ENCODE assay signal across 8 cellular contexts in genomic region chr15:78810377-78811123, GRCh38. TPM values are rescaled to one million over a fixed set of nuclear protein-coding genes. Genes with fewer than 3 reads are reported as not detected.
A peak's percentile ranks its signal among the peaks of the same experiment; 100 is the strongest.
DNase-seq lines count a peak whose midpoint lies in the region; ATAC-seq and TF ChIP-seq lines count a peak whose summit lies in the region.

No MANE protein-coding gene starts in this region.

- peak overlapping the region; percentile 79 for H2AFZ ChIP-seq in parathyroid adenoma

- DNase-seq in NCI-H2227 (lab: John Stamatoyannopoulos, UW; ENCODE audit: unreplicated experiment), result peak; percentile 39
- DNase-seq in NCI-H2227 treated with DMSO at 0.1 percent for 48 hours (lab: John Stamatoyannopoulos, UW), result no peak
- DNase-seq in HPDE6-E6E7 (ENCODE audit: extremely low spot score), result peak; percentile 37
- no peak for DNase-seq in activated T-helper 2 cell treated with anti-CD3 and anti-CD28 coated beads, Interferon-gamma antibody, Interleukin-2, Interleukin-4, amounts not matched to agents 10 μg/mL and 5 μg/mL and 100 μg/mL, durations not matched to agents 14 hours and 24 hours and 36 hours (ENCODE audit: low spot score)
- DNase-seq in cardiac septum (ENCODE audit: low spot score), result peak; percentile 82
- no peak for DNase-seq in NCI-H2029 treated with DMSO at 0.1 percent for 48 hours (lab: John Stamatoyannopoulos, UW)

- no peak for ATAC-seq in GM19463 (IDR thresholded peaks at IDR 0.05; ENCODE audit: unreplicated experiment)

- H3K27me3 Mint-ChIP-seq in activated T-helper 2 cell treated with anti-CD3 and anti-CD28 coated beads, Interferon-gamma antibody, Interleukin-2, Interleukin-4, amounts not matched to agents 10 μg/mL and 5 μg/mL and 100 μg/mL, durations not matched to agents 14 hours and 24 hours and 36 hours (ENCODE audit: low read depth), result peaks cover 40% of the 10 kb centered on the region

- peaks cover 7% of the 10 kb centered on the region for H3K4me1 Mint-ChIP-seq in activated T-helper 2 cell treated with anti-CD3 and anti-CD28 coated beads, Interferon-gamma antibody, Interleukin-2, Interleukin-4, amounts not matched to agents 10 μg/mL and 5 μg/mL and 100 μg/mL, durations not matched to agents 14 hours and 24 hours and 36 hours (ENCODE audit: low read depth)

- TF ChIP-seq CTCF in parathyroid adenoma (IDR thresholded peaks at IDR 0.05), result no peak

- no peaks in the 10 kb centered on the region for H3K79me2 ChIP-seq in parathyroid adenoma

- no peaks in the 10 kb centered on the region for H3K9me3 ChIP-seq in parathyroid adenoma (ENCODE audit: control insufficient read depth, low read length)

- H3K4me1 ChIP-seq in parathyroid adenoma, result no peaks in the 10 kb centered on the region

- peak overlapping the region; percentile 76 for H3K4me3 Mint-ChIP-seq in activated T-helper 2 cell treated with anti-CD3 and anti-CD28 coated beads, Interferon-gamma antibody, Interleukin-2, Interleukin-4, amounts not matched to agents 10 μg/mL and 5 μg/mL and 100 μg/mL, durations not matched to agents 14 hours and 24 hours and 36 hours (ENCODE audit: low read depth)

- H3K36me3 Mint-ChIP-seq in activated T-helper 2 cell treated with anti-CD3 and anti-CD28 coated beads, Interferon-gamma antibody, Interleukin-2, Interleukin-4, amounts not matched to agents 10 μg/mL and 5 μg/mL and 100 μg/mL, durations not matched to agents 14 hours and 24 hours and 36 hours (ENCODE audit: low read depth), result peaks cover 10% of the 10 kb centered on the region

- H3K27ac Mint-ChIP-seq in activated T-helper 2 cell treated with anti-CD3 and anti-CD28 coated beads, Interferon-gamma antibody, Interleukin-2, Interleukin-4, amounts not matched to agents 10 μg/mL and 5 μg/mL and 100 μg/mL, durations not matched to agents 14 hours and 24 hours and 36 hours, result no peak overlapping the region

- H3K9me3 Mint-ChIP-seq in activated T-helper 2 cell treated with anti-CD3 and anti-CD28 coated beads, Interferon-gamma antibody, Interleukin-2, Interleukin-4, amounts not matched to agents 10 μg/mL and 5 μg/mL and 100 μg/mL, durations not matched to agents 14 hours and 24 hours and 36 hours, result peaks cover 6% of the 10 kb centered on the region

- no peak overlapping the region for H3K9ac ChIP-seq in parathyroid adenoma

- peak overlapping the region; percentile 58 for H3K4me3 ChIP-seq in parathyroid adenoma (ENCODE audit: low read depth, low read length)

- intact Hi-C loops in activated T-helper 2 cell treated with anti-CD3 and anti-CD28 coated beads, Interferon-gamma antibody, Interleukin-2, Interleukin-4, amounts not matched to agents 10 μg/mL and 5 μg/mL and 100 μg/mL, durations not matched to agents 14 hours and 24 hours and 36 hours (cut with micrococcal nuclease), result loop anchor here (5.0 kb wide), 1 partner anchor 62 kb away; the partner anchor contains the start of gene MORF4L1
- intact Hi-C loops in cardiac septum (cut with DNase I), result loop anchor here (5.0 kb wide), 1 partner anchor 62 kb away; the partner anchor contains the start of gene MORF4L1

- no peaks in the 10 kb centered on the region for H3K27me3 ChIP-seq in parathyroid adenoma (ENCODE audit: control insufficient read depth, insufficient read depth, low read length)

- H3K4me2 ChIP-seq in parathyroid adenoma (ENCODE audit: low read length), result peak overlapping the region; percentile 36

- H3K36me3 ChIP-seq in parathyroid adenoma (ENCODE audit: control insufficient read depth, insufficient read depth, low read length), result no peaks in the 10 kb centered on the region

- H3K27ac ChIP-seq in parathyroid adenoma, result no peak overlapping the region

RNA-seq across cellular contexts. Expression of gene ADAMTS7, which starts 0.7 kb away (rescaled TPM):
- 6.9 and 7.2 TPM in 2 replicates for total RNA-seq in activated T-helper 2 cell treated with anti-CD3 and anti-CD28 coated beads, Interferon-gamma antibody, Interleukin-2, Interleukin-4, amounts not matched to agents 10 μg/mL and 5 μg/mL and 100 μg/mL, durations not matched to agents 14 hours and 24 hours and 36 hours
- 17.8 TPM for total RNA-seq in cardiac septum

Comparison
In these comparisons a context has a peak if more than half of its experiments do, and no peak if none do; other contexts are left out.
1. DNase-seq: peak in NCI-H2227 (single experiment), HPDE6-E6E7 (single experiment) and cardiac septum (single experiment); none in NCI-H2227 treated with DMSO at 0.1 percent for 48 hours (single experiment), activated T-helper 2 cell treated with anti-CD3 and anti-CD28 coated beads, Interferon-gamma antibody, Interleukin-2, Interleukin-4, amounts not matched to agents 10 μg/mL and 5 μg/mL and 100 μg/mL, durations not matched to agents 14 hours and 24 hours and 36 hours (single experiment) and NCI-H2029 treated with DMSO at 0.1 percent for 48 hours (single experiment).